In the genomic region with DNA sequence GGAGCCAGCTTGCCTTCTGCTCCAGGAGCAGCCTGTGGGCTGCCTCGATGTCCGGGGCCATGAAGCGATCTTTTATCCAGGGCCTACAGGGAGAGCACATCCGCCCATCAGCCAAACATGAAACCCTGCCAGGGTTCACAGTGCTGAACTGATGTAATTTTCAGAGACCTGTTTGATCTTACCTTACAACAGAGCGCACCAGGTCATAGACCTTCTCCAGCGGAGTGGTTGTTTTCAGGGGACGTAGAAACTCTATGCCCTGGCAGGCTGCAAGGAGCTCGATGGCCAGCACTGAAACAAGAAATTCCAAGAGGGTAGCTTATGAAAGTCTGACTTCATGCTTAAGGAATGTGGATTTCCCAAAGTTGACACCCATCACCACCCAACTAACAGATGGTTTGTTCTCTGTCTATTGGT, we compare ENCODE assay signal across 22 cellular contexts. TPM values are rescaled to one million over a fixed set of nuclear protein-coding genes. Genes with fewer than 3 reads are reported as not detected.
DNase-seq lines count a peak whose midpoint lies in the region; ATAC-seq and TF ChIP-seq lines count a peak whose summit lies in the region.
"Had no signal": no experiment of that assay in that cellular context is flagged by ENCODE, and none has a peak within 500 bp of the region (broad histone marks: within the 10 kb centered on the region; RNA-seq: fewer than 3 reads in every experiment).

No MANE protein-coding gene starts in this region.

- H3K27me3 ChIP-seq in A673 (replicated peaks; ENCODE audit: insufficient read depth, low read depth, low read length, poor library complexity), result no peaks in the 10 kb centered on the region
- H3K27me3 ChIP-seq in CD4-positive, alpha-beta T cell (ENCODE audit: control insufficient read depth, insufficient read depth, low read length), result no peaks in the 10 kb centered on the region
- H3K27me3 ChIP-seq: SJCRH30, suprapubic skin had no signal

- POLR2A ChIA-PET in A673 (lab: Charles Lee; ENCODE audit: low non-redundant PET), result no interaction called here
- POLR2A ChIA-PET in CD4-positive, alpha-beta T cell (lab: Charles Lee), result no interaction called here

- no peak overlapping the region for H3K27ac ChIP-seq in A673 (ENCODE audit: low read depth, low read length, poor library complexity, severe bottlenecking)
- H3K27ac ChIP-seq in CD4-positive, alpha-beta T cell (ENCODE audit: low read depth, low read length), result no peak overlapping the region
- H3K27ac ChIP-seq: coronary artery, PC-9, SJCRH30, suprapubic skin had no signal

- no peak for ATAC-seq in HG03139 (IDR thresholded peaks at IDR 0.05; ENCODE audit: unreplicated experiment)
- no peak for ATAC-seq in CD4-positive, alpha-beta T cell (ENCODE audit: poor library complexity)
- ATAC-seq in HG03045 (IDR thresholded peaks at IDR 0.05; ENCODE audit: unreplicated experiment), result no peak
- no peak for ATAC-seq in GM21786 (IDR thresholded peaks at IDR 0.05; ENCODE audit: unreplicated experiment)
- ATAC-seq: left ventricle myocardium superior had no signal

- no peak for TF ChIP-seq CTCF in A673 (conservative IDR thresholded peaks at IDR 0.05; ENCODE audit: low read depth, low read length)
- TF ChIP-seq CTCF in fibroblast of the aortic adventitia (IDR thresholded peaks at IDR 0.05; ENCODE audit: insufficient read depth, low read length), result no peak
- TF ChIP-seq CTCF in CD4-positive, alpha-beta T cell (IDR thresholded peaks at IDR 0.05), result no peak

- BruUV-seq in A673 (replicated peaks; lab: Mats Ljungman, UMichigan), result no TSS peak

- no peaks in the 10 kb centered on the region for H3K9me3 ChIP-seq in A673 (ENCODE audit: low read depth, low read length, poor library complexity, severe bottlenecking)
- no peaks in the 10 kb centered on the region for H3K9me3 ChIP-seq in CD4-positive, alpha-beta T cell (ENCODE audit: control insufficient read depth, low read length)
- H3K9me3 ChIP-seq: SJCRH30, suprapubic skin had no signal

- H3K36me3 Mint-ChIP-seq in CD4-positive, alpha-beta T cell (ENCODE audit: low read depth), result no peaks in the 10 kb centered on the region
- H3K36me3 Mint-ChIP-seq: activated CD4-positive, alpha-beta memory T cell treated with anti-CD3 and anti-CD28 coated beads for 36 hours; activated naive CD4-positive, alpha-beta T cell treated with anti-CD3 and anti-CD28 coated beads, Interleukin-2, amount 10 ng/mL, durations not matched to agents 7 days and 5 days had no signal

- H3K36me3 ChIP-seq in A673 (ENCODE audit: insufficient read depth, low read length, poor library complexity, severe bottlenecking), result no peaks in the 10 kb centered on the region
- H3K36me3 ChIP-seq: SJCRH30, suprapubic skin had no signal

- peak; percentile 14 for DNase-seq in A673 (ENCODE audit: low spot score)
- peak; percentile 19 for DNase-seq in HS-5 (ENCODE audit: low read depth)
- DNase-seq in astrocyte of the hippocampus (ENCODE audit: low read depth, low spot score), result peak; percentile 48
- DNase-seq in fibroblast of the aortic adventitia (ENCODE audit: low read depth), result peak; percentile 19
- no peak for DNase-seq in CD4-positive, alpha-beta T cell
- DNase-seq: activated CD4-positive, alpha-beta memory T cell treated with anti-CD3 and anti-CD28 coated beads for 36 hours; activated naive CD4-positive, alpha-beta T cell treated with anti-CD3 and anti-CD28 coated beads, Interleukin-2, amount 10 ng/mL, durations not matched to agents 7 days and 5 days; activated T-cell treated with anti-CD3 and anti-CD28 coated beads, Interleukin-2, amount 50 U/mL, for 24 hours; aorta; CD4-positive, CD25-positive, alpha-beta regulatory T cell; left ventricle myocardium superior; MM.1S; NCI-H1694; NCI-H774; stimulated activated CD4-positive, alpha-beta T cell treated with anti-CD3 and anti-CD28 coated beads, Interleukin-12 subunit alpha, Interleukin-12 subunit beta, amount 100 ng/mL, for 4 hours had no signal

- CTCF ChIA-PET in A673 (lab: Charles Lee), result no interaction called here
- CTCF ChIA-PET in CD4-positive, alpha-beta T cell (lab: Charles Lee), result no interaction called here

- no peaks in the 10 kb centered on the region for H3K4me1 ChIP-seq in A673 (ENCODE audit: insufficient read depth, low read length, poor library complexity, severe bottlenecking)
- H3K4me1 ChIP-seq: SJCRH30, suprapubic skin had no signal

- no peaks in the 10 kb centered on the region for H3K9me3 Mint-ChIP-seq in CD4-positive, alpha-beta T cell
- H3K9me3 Mint-ChIP-seq: activated CD4-positive, alpha-beta memory T cell treated with anti-CD3 and anti-CD28 coated beads for 36 hours; activated naive CD4-positive, alpha-beta T cell treated with anti-CD3 and anti-CD28 coated beads, Interleukin-2, amount 10 ng/mL, durations not matched to agents 7 days and 5 days; activated T-cell treated with anti-CD3 and anti-CD28 coated beads, Interleukin-2, amount 50 U/mL, for 24 hours; CD4-positive, CD25-positive, alpha-beta regulatory T cell had no signal

- H3K4me3 ChIP-seq in A673 (ENCODE audit: low read depth, low read length, poor library complexity, severe bottlenecking) (no peak overlapping the region), fibroblast of the aortic adventitia (ENCODE audit: low read depth, low read length) (no peak overlapping the region)
- H3K4me3 ChIP-seq: coronary artery, PC-9, SJCRH30, suprapubic skin had no signal

- H3K27me3 Mint-ChIP-seq in CD4-positive, alpha-beta T cell, result no peaks in the 10 kb centered on the region
- H3K27me3 Mint-ChIP-seq: activated CD4-positive, alpha-beta memory T cell treated with anti-CD3 and anti-CD28 coated beads for 36 hours; activated naive CD4-positive, alpha-beta T cell treated with anti-CD3 and anti-CD28 coated beads, Interleukin-2, amount 10 ng/mL, durations not matched to agents 7 days and 5 days; activated T-cell treated with anti-CD3 and anti-CD28 coated beads, Interleukin-2, amount 50 U/mL, for 24 hours had no signal

- intact Hi-C loops in A673 (cut with micrococcal nuclease; ENCODE audit: unreplicated experiment), result no loop called here
- intact Hi-C loops in CD4-positive, alpha-beta T cell (cut with DNase I, micrococcal nuclease), result no loop called here

- no peak overlapping the region for H3K27ac Mint-ChIP-seq in CD4-positive, alpha-beta T cell
- H3K27ac Mint-ChIP-seq: activated CD4-positive, alpha-beta memory T cell treated with anti-CD3 and anti-CD28 coated beads for 36 hours; activated naive CD4-positive, alpha-beta T cell treated with anti-CD3 and anti-CD28 coated beads, Interleukin-2, amount 10 ng/mL, durations not matched to agents 7 days and 5 days; activated T-cell treated with anti-CD3 and anti-CD28 coated beads, Interleukin-2, amount 50 U/mL, for 24 hours; CD4-positive, CD25-positive, alpha-beta regulatory T cell had no signal

- H3K4me1 Mint-ChIP-seq in CD4-positive, alpha-beta T cell (ENCODE audit: low read depth), result no peaks in the 10 kb centered on the region
- H3K4me1 Mint-ChIP-seq: activated naive CD4-positive, alpha-beta T cell treated with anti-CD3 and anti-CD28 coated beads, Interleukin-2, amount 10 ng/mL, durations not matched to agents 7 days and 5 days; CD4-positive, CD25-positive, alpha-beta regulatory T cell had no signal

- H3K4me3 Mint-ChIP-seq in CD4-positive, alpha-beta T cell, result no peak overlapping the region
- H3K4me3 Mint-ChIP-seq: activated CD4-positive, alpha-beta memory T cell treated with anti-CD3 and anti-CD28 coated beads for 36 hours; activated naive CD4-positive, alpha-beta T cell treated with anti-CD3 and anti-CD28 coated beads, Interleukin-2, amount 10 ng/mL, durations not matched to agents 7 days and 5 days; activated T-cell treated with anti-CD3 and anti-CD28 coated beads, Interleukin-2, amount 50 U/mL, for 24 hours; CD4-positive, CD25-positive, alpha-beta regulatory T cell had no signal

RNA-seq across cellular contexts. Expression of a gene that starts 19.7 kb away (rescaled TPM):
- total RNA-seq in A673 (2021), result 0.39 and 1.6 TPM in 2 replicates
- total RNA-seq in fibroblast of the aortic adventitia (ENCODE audit: low replicate concordance), result 0.09 and 2.2 TPM in 2 replicates
- total RNA-seq in CD4-positive, alpha-beta T cell, result under 1 TPM; 0.25 to 0.95 TPM

RNA-seq across cellular contexts. Expression of a gene that starts 33.3 kb away (rescaled TPM):
- total RNA-seq in A673 (2021) (0.50 and 1.1 TPM in 2 replicates), fibroblast of the aortic adventitia (ENCODE audit: low replicate concordance) (0.63 TPM in 1 of 2 replicates, not detected in the other)
- total RNA-seq in CD4-positive, alpha-beta T cell, result under 1 TPM; 0.78 to 0.91 TPM
- total RNA-seq: SJCRH30 had no signal

RNA-seq across cellular contexts. Expression of a gene that starts 34.0 kb away (rescaled TPM):
- 0.24 and 0.26 TPM in 2 replicates for total RNA-seq in A673 (2021)
- not detected in 2 replicates for total RNA-seq in fibroblast of the aortic adventitia (ENCODE audit: low replicate concordance)
- total RNA-seq in CD4-positive, alpha-beta T cell, result under 1 TPM in 1 of 2 experiments, not detected in 1; 0.11 TPM
- total RNA-seq: aorta; CD4-positive, CD25-positive, alpha-beta regulatory T cell had no signal

RNA-seq across cellular contexts. Expression of a gene that starts 59.0 kb away (rescaled TPM):
- total RNA-seq in A673 (2021) (51.8 and 63.1 TPM in 2 replicates), fibroblast of the aortic adventitia (ENCODE audit: low replicate concordance) (68.1 and 88.2 TPM in 2 replicates)
- 10 to 100 TPM; 43.0 to 44.0 TPM for total RNA-seq in CD4-positive, alpha-beta T cell

Comparison
In these comparisons a context has a peak if more than half of its experiments do, and no peak if none do; other contexts are left out.
1. DNase-seq: peak in A673 (single experiment), HS-5 (single experiment), astrocyte of the hippocampus (single experiment) and fibroblast of the aortic adventitia (single experiment); none in CD4-positive, alpha-beta T cell (0 of 10).